Comparison of ENCODE assay signal across 16 cellular contexts in genomic region chr4:37620174-37620573, GRCh38.
DNase-seq lines count a peak whose midpoint lies in the region; ATAC-seq and TF ChIP-seq lines count a peak whose summit lies in the region.
"Had no signal": no experiment of that assay in that cellular context is flagged by ENCODE, and none has a peak within 500 bp of the region (broad histone marks: within the 10 kb centered on the region; RNA-seq: fewer than 3 reads in every experiment).

No MANE protein-coding gene starts in this region.

- H3K36me3 Mint-ChIP-seq in MCF 10A (ENCODE audit: insufficient read depth, unreplicated experiment) (peaks cover 7% of the 10 kb centered on the region), mesothelial cell of epicardium (peaks cover 2% of the 10 kb centered on the region)

- H3K23ac ChIP-seq in mesenchymal stem cell (ENCODE audit: low read length in 2 of 2), result no peak overlapping the region

- DNase-seq in MCF 10A (ENCODE audit: unreplicated experiment) (no peak), breast epithelium (ENCODE audit: low spot score in 2 of 2) (no peak), MV-4-11 (lab: John Stamatoyannopoulos, UW) (peak; percentile 11), mesenchymal stem cell (peak; percentile 44), mucosa of descending colon (no peak), mesothelial cell of epicardium (ENCODE audit: low spot score in 2 of 2, unreplicated experiment in 2 of 2) (no peak), AG08396 (ENCODE audit: low spot score) (no peak)
- DNase-seq: CD4-positive, alpha-beta memory T cell; DMS153; DMS79; GDM1; GOT3; H7; IMR-90 had no signal

- no peak overlapping the region for H3K4me3 Mint-ChIP-seq in MCF 10A (ENCODE audit: unreplicated experiment)
- H3K4me3 Mint-ChIP-seq in mesothelial cell of epicardium, result no peak overlapping the region
- H3K4me3 Mint-ChIP-seq: CD4-positive, alpha-beta memory T cell had no signal

- intact Hi-C loops in MCF 10A (cut with micrococcal nuclease) (no loop called here), breast epithelium (cut with DNase I; ENCODE audit: low total_unique reads) (no loop called here), mucosa of descending colon (cut with DNase I, micrococcal nuclease) (no loop called here)

- H3K4me1 ChIP-seq in breast epithelium, result no peaks in the 10 kb centered on the region
- H3K4me1 ChIP-seq in mesenchymal stem cell (ENCODE audit: control insufficient read depth, insufficient read depth, low read depth, low read length), result no peaks in the 10 kb centered on the region
- no peaks in the 10 kb centered on the region for H3K4me1 ChIP-seq in mucosa of descending colon (ENCODE audit: low read depth)

- H3K9me3 ChIP-seq in breast epithelium (no peaks in the 10 kb centered on the region), mesenchymal stem cell (ENCODE audit: control insufficient read depth, low read length) (no peaks in the 10 kb centered on the region), mucosa of descending colon (no peaks in the 10 kb centered on the region)

- TF ChIP-seq CTCF in MCF 10A (IDR thresholded peaks at IDR 0.05; ENCODE audit: unreplicated experiment) (no peak), breast epithelium (IDR thresholded peaks at IDR 0.05) (no peak), mucosa of descending colon (IDR thresholded peaks at IDR 0.05) (no peak), mesothelial cell of epicardium (IDR thresholded peaks at IDR 0.05; ENCODE audit: unreplicated experiment) (no peak)

- no TSS peak for BruUV-seq in MCF 10A (replicated peaks; lab: Mats Ljungman, UMichigan)

- no peak overlapping the region for H3K4me3 ChIP-seq in breast epithelium
- H3K4me3 ChIP-seq in mesenchymal stem cell (ENCODE audit: insufficient read depth in 1 of 2, low read depth in 1 of 2, low read length in 2 of 2), result no peak overlapping the region
- H3K4me3 ChIP-seq in mucosa of descending colon, result no peak overlapping the region

- H2AK5ac ChIP-seq in mesenchymal stem cell (ENCODE audit: low read length, severe bottlenecking), result no peak overlapping the region

- H3K9me3 Mint-ChIP-seq in MCF 10A (ENCODE audit: unreplicated experiment) (no peaks in the 10 kb centered on the region), mesothelial cell of epicardium (no peaks in the 10 kb centered on the region)
- H3K9me3 Mint-ChIP-seq: CD4-positive, alpha-beta memory T cell had no signal

- H4K91ac ChIP-seq in mesenchymal stem cell (ENCODE audit: low read length), result no peak overlapping the region

- H3K27ac ChIP-seq in breast epithelium, result no peak overlapping the region
- H3K27ac ChIP-seq in mesenchymal stem cell (ENCODE audit: low read length, poor library complexity, severe bottlenecking), result no peak overlapping the region
- H3K27ac ChIP-seq: C4-2B had no signal

- no peak overlapping the region for H2BK120ac ChIP-seq in mesenchymal stem cell (ENCODE audit: low read depth, low read length)

- H4K8ac ChIP-seq in mesenchymal stem cell (ENCODE audit: low read length), result no peak overlapping the region

- POLR2A ChIA-PET in MCF 10A (lab: Yijun Ruan, JAX), result interaction anchor here (0.8 kb wide), 1 partner anchor 35 kb away, joined by 3 read pairs; no protein-coding TSS in a partner anchor

- no peak overlapping the region for H3K18ac ChIP-seq in mesenchymal stem cell (ENCODE audit: low read depth in 1 of 2, low read length in 2 of 2)

- no peaks in the 10 kb centered on the region for H3K27me3 ChIP-seq in breast epithelium
- H3K27me3 ChIP-seq in mesenchymal stem cell (ENCODE audit: control insufficient read depth in 1 of 2, insufficient read depth in 1 of 2, low read length in 2 of 2), result no peaks in the 10 kb centered on the region

- peaks cover 2% of the 10 kb centered on the region for H3K79me1 ChIP-seq in mesenchymal stem cell (replicated peaks; ENCODE audit: low read length, poor library complexity, severe bottlenecking)

- no peak for ATAC-seq in mucosa of descending colon
- ATAC-seq: HCT116 had no signal

- CTCF ChIA-PET in MCF 10A (lab: Yijun Ruan, JAX), result interaction anchor here (0.6 to 4.7 kb wide), 7 partner anchors 17 to 182 kb away, joined by 3 to 46 read pairs (median 3); no protein-coding TSS in a partner anchor

- no peak overlapping the region for H3K9ac ChIP-seq in mesenchymal stem cell (ENCODE audit: low read length)

- peak overlapping the region; percentile 7 for H3K27ac Mint-ChIP-seq in MCF 10A (ENCODE audit: low read depth, unreplicated experiment)
- no peak overlapping the region for H3K27ac Mint-ChIP-seq in mesothelial cell of epicardium

- no peaks in the 10 kb centered on the region for H3K4me1 Mint-ChIP-seq in MCF 10A (ENCODE audit: insufficient read depth, unreplicated experiment)
- H3K4me1 Mint-ChIP-seq in mesothelial cell of epicardium, result peaks cover 11% of the 10 kb centered on the region

- no peak overlapping the region for H2BK15ac ChIP-seq in mesenchymal stem cell (ENCODE audit: low read depth, poor library complexity, severe bottlenecking)

- H2BK12ac ChIP-seq in mesenchymal stem cell (ENCODE audit: low read length in 2 of 2), result no peak overlapping the region

- H3K36me3 ChIP-seq in breast epithelium (no peaks in the 10 kb centered on the region), mesenchymal stem cell (ENCODE audit: control insufficient read depth in 1 of 2, insufficient read depth in 2 of 2, low read depth in 1 of 2, low read length in 2 of 2) (no peaks in the 10 kb centered on the region), mucosa of descending colon (ENCODE audit: low read depth) (no peaks in the 10 kb centered on the region)

- H3K27me3 Mint-ChIP-seq in MCF 10A (ENCODE audit: insufficient read depth, unreplicated experiment) (no peaks in the 10 kb centered on the region), mesothelial cell of epicardium (ENCODE audit: low read depth) (peaks cover 8% of the 10 kb centered on the region)
- H3K27me3 Mint-ChIP-seq: CD4-positive, alpha-beta memory T cell had no signal

- no peak overlapping the region for H2AFZ ChIP-seq in mesenchymal stem cell (ENCODE audit: low read depth, low read length)

- no peak overlapping the region for H3K4me2 ChIP-seq in mesenchymal stem cell (ENCODE audit: low read length, poor library complexity, severe bottlenecking)

- no peak for TF ChIP-seq POLR2A in breast epithelium (IDR thresholded peaks at IDR 0.05)

- H2BK5ac ChIP-seq in mesenchymal stem cell (ENCODE audit: low read depth, low read length, poor library complexity, severe bottlenecking), result no peak overlapping the region

- H3K4ac ChIP-seq in mesenchymal stem cell (ENCODE audit: low read depth in 1 of 2, low read length in 2 of 2), result no peak overlapping the region

- no peak overlapping the region for H3K14ac ChIP-seq in mesenchymal stem cell (ENCODE audit: low read length in 2 of 2)

Comparison
In these comparisons a context has a peak if more than half of its experiments do, and no peak if none do; other contexts are left out.
1. DNase-seq: peak in MV-4-11 (single experiment) and mesenchymal stem cell (single experiment); none in MCF 10A (single experiment), breast epithelium (0 of 2), mucosa of descending colon (0 of 3), mesothelial cell of epicardium (0 of 2) and AG08396 (single experiment).